Comparison of ENCODE assay signal across 15 cellular contexts in the genomic region with DNA sequence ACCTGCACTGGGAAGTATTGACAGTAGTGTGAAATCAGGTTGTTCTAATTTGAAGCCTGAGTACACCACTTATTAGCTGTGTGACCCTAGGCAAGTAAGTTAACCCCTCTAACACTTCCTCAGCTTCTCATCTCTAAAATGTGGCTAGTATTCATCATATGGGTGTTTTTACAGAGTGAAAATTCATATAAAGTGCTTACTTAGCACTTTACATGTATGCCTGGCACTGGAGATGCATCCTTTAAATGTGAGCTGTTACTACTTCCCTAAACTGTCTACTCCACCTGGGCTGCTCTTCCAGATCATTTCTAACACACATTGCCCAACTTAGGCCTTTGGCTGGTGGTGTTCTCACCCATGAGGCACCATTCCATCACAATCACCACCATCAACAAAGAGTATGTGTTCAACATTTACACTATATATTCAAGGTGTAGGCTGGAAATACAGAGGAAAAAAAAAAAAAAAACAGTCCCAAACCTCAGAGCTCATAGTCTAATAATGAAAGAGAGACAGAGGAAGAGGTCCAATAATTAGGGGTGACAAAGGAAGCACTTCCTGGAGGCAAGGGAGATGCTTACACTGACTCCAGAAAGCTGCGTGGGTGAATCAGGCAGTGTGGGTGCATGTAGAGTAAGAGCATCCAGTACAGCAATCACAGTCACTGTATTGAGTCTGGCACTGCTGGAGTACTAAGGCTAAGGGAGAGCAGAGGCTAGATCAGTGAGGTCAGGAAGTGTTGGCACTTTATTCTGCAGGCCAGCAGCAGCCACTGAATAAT. TPM values are rescaled to one million over a fixed set of nuclear protein-coding genes. Genes with fewer than 3 reads are reported as not detected.
DNase-seq lines count a peak whose midpoint lies in the region; ATAC-seq, FAIRE-seq and TF ChIP-seq lines count a peak whose summit lies in the region.
"Had no signal": no experiment of that assay in that cellular context is flagged by ENCODE, and none has a peak within 500 bp of the region (broad histone marks: within the 10 kb centered on the region; RNA-seq: fewer than 3 reads in every experiment).

No MANE protein-coding gene starts in this region.

- no peak for DNase-seq in CD4-positive, alpha-beta T cell
- DNase-seq in GM18507 (ENCODE audit: extremely low spot score, insufficient read length, low read depth) (no peak), kidney tubule cell (ENCODE audit: low spot score) (no peak), lower leg skin (ENCODE audit: low spot score in 2 of 2) (no peak)
- no peak for DNase-seq in activated T-helper 1 cell treated with anti-CD3 and anti-CD28 coated beads, Interleukin-12 subunit alpha, Interleukin-12 subunit beta, Interleukin-2, Interleukin-4 antibody, amounts not matched to agents 30 ng/mL and 10 ng/mL and 1 ng/mL, durations not matched to agents 14 hours and 24 hours and 36 hours (ENCODE audit: low spot score)
- DNase-seq in naive thymus-derived CD8-positive, alpha-beta T cell, result no peak
- DNase-seq: aorta; effector memory CD4-positive, alpha-beta T cell; left lung; NCI-H526 treated with DMSO at 0.1 percent for 48 hours; posterior cingulate gyrus; stimulated activated CD4-positive, alpha-beta T cell treated with anti-CD3 and anti-CD28 coated beads, Interleukin-2, amount 100 ng/mL, for 24 hours had no signal

- peaks cover 5% of the 10 kb centered on the region for H3K27me3 Mint-ChIP-seq in CD4-positive, alpha-beta T cell
- peaks cover 3% of the 10 kb centered on the region for H3K27me3 Mint-ChIP-seq in activated T-helper 1 cell treated with anti-CD3 and anti-CD28 coated beads, Interleukin-12 subunit alpha, Interleukin-12 subunit beta, Interleukin-2, Interleukin-4 antibody, amounts not matched to agents 30 ng/mL and 10 ng/mL and 1 ng/mL, durations not matched to agents 14 hours and 24 hours and 36 hours (ENCODE audit: insufficient read depth)
- H3K27me3 Mint-ChIP-seq in naive thymus-derived CD8-positive, alpha-beta T cell, result peaks cover 0 to 3% (median 0%) of the 10 kb centered on the region in 5 donors

- peak overlapping the region; percentile 59 for H3K27ac Mint-ChIP-seq in CD4-positive, alpha-beta T cell
- peak overlapping the region; percentile 45 for H3K27ac Mint-ChIP-seq in activated T-helper 1 cell treated with anti-CD3 and anti-CD28 coated beads, Interleukin-12 subunit alpha, Interleukin-12 subunit beta, Interleukin-2, Interleukin-4 antibody, amounts not matched to agents 30 ng/mL and 10 ng/mL and 1 ng/mL, durations not matched to agents 14 hours and 24 hours and 36 hours
- H3K27ac Mint-ChIP-seq in naive thymus-derived CD8-positive, alpha-beta T cell, result peak overlapping the region in 9 of 10 donors; percentile 21 to 63 (median 39)

- TF ChIP-seq POLR2A in lower leg skin (IDR thresholded peaks at IDR 0.05), result no peak

- intact Hi-C loops in CD4-positive, alpha-beta T cell (cut with DNase I, micrococcal nuclease), result no loop called here
- intact Hi-C loops in activated T-helper 1 cell treated with anti-CD3 and anti-CD28 coated beads, Interleukin-12 subunit alpha, Interleukin-12 subunit beta, Interleukin-2, Interleukin-4 antibody, amounts not matched to agents 30 ng/mL and 10 ng/mL and 1 ng/mL, durations not matched to agents 14 hours and 24 hours and 36 hours (cut with micrococcal nuclease), result loop anchor here (10.0 kb wide), 2 partner anchors 1064 to 1596 kb away; a partner anchor contains a TSS
- intact Hi-C loops in lower leg skin (cut with DNase I; ENCODE audit: low total_unique reads), result no loop called here

- no peak for TF ChIP-seq CTCF in CD4-positive, alpha-beta T cell (IDR thresholded peaks at IDR 0.05)
- no peak for TF ChIP-seq CTCF in lower leg skin (IDR thresholded peaks at IDR 0.05)

- WGBS in lower leg skin, 2 donors, result 56 to 65% methylated on average over 1 of the region's 1 CpG

- POLR2A ChIA-PET in CD4-positive, alpha-beta T cell (lab: Charles Lee), result interaction anchor here (0.6 to 1.8 kb wide), 3 partner anchors 14 to 72 kb away, joined by 3 to 6 read pairs (median 3); no protein-coding TSS in a partner anchor
- POLR2A ChIA-PET in naive thymus-derived CD8-positive, alpha-beta T cell (lab: Charles Lee), result interaction anchor here (0.7 to 1.1 kb wide), 3 partner anchors 9 to 142 kb away, joined by 4 read pairs; no protein-coding TSS in a partner anchor

- no peaks in the 10 kb centered on the region for H3K9me3 Mint-ChIP-seq in CD4-positive, alpha-beta T cell
- H3K9me3 Mint-ChIP-seq in activated T-helper 1 cell treated with anti-CD3 and anti-CD28 coated beads, Interleukin-12 subunit alpha, Interleukin-12 subunit beta, Interleukin-2, Interleukin-4 antibody, amounts not matched to agents 30 ng/mL and 10 ng/mL and 1 ng/mL, durations not matched to agents 14 hours and 24 hours and 36 hours, result no peaks in the 10 kb centered on the region
- peaks cover 0 to 5% (median 0%) of the 10 kb centered on the region in 9 donors for H3K9me3 Mint-ChIP-seq in naive thymus-derived CD8-positive, alpha-beta T cell

- CTCF ChIA-PET in CD4-positive, alpha-beta T cell (lab: Charles Lee), result interaction anchor here (0.7 kb wide), 1 partner anchor 10 kb away, joined by 5 read pairs; no protein-coding TSS in a partner anchor

- ATAC-seq in CD4-positive, alpha-beta T cell (ENCODE audit: poor library complexity), result no peak
- ATAC-seq in naive thymus-derived CD8-positive, alpha-beta T cell, result no peak
- ATAC-seq in HG03442 (IDR thresholded peaks at IDR 0.05; ENCODE audit: unreplicated experiment), result no peak
- ATAC-seq: left lung, Right ventricle myocardium inferior had no signal

- H3K4me1 Mint-ChIP-seq in CD4-positive, alpha-beta T cell (ENCODE audit: low read depth), result peaks cover 47% of the 10 kb centered on the region
- H3K4me1 Mint-ChIP-seq in activated T-helper 1 cell treated with anti-CD3 and anti-CD28 coated beads, Interleukin-12 subunit alpha, Interleukin-12 subunit beta, Interleukin-2, Interleukin-4 antibody, amounts not matched to agents 30 ng/mL and 10 ng/mL and 1 ng/mL, durations not matched to agents 14 hours and 24 hours and 36 hours (ENCODE audit: low read depth), result peaks cover 46% of the 10 kb centered on the region
- H3K4me1 Mint-ChIP-seq in naive thymus-derived CD8-positive, alpha-beta T cell, result peaks cover 25 to 52% (median 49%) of the 10 kb centered on the region in 4 donors

- H3K4me3 Mint-ChIP-seq in CD4-positive, alpha-beta T cell, result peak overlapping the region; percentile 43
- peak overlapping the region; percentile 63 for H3K4me3 Mint-ChIP-seq in activated T-helper 1 cell treated with anti-CD3 and anti-CD28 coated beads, Interleukin-12 subunit alpha, Interleukin-12 subunit beta, Interleukin-2, Interleukin-4 antibody, amounts not matched to agents 30 ng/mL and 10 ng/mL and 1 ng/mL, durations not matched to agents 14 hours and 24 hours and 36 hours
- H3K4me3 Mint-ChIP-seq in naive thymus-derived CD8-positive, alpha-beta T cell, result peak overlapping the region in 9 of 10 donors; percentile 34 to 77 (median 47)

- no peaks in the 10 kb centered on the region for H3K9me3 ChIP-seq in CD4-positive, alpha-beta T cell (ENCODE audit: control insufficient read depth, low read length)
- H3K9me3 ChIP-seq: left lung had no signal

- H3K27ac ChIP-seq in CD4-positive, alpha-beta T cell (ENCODE audit: low read depth, low read length), result no peak overlapping the region

- peaks cover 22% of the 10 kb centered on the region for H3K36me3 Mint-ChIP-seq in CD4-positive, alpha-beta T cell (ENCODE audit: low read depth)
- H3K36me3 Mint-ChIP-seq in activated T-helper 1 cell treated with anti-CD3 and anti-CD28 coated beads, Interleukin-12 subunit alpha, Interleukin-12 subunit beta, Interleukin-2, Interleukin-4 antibody, amounts not matched to agents 30 ng/mL and 10 ng/mL and 1 ng/mL, durations not matched to agents 14 hours and 24 hours and 36 hours (ENCODE audit: low read depth), result peaks cover 21% of the 10 kb centered on the region
- peaks cover 0 to 10% (median 6%) of the 10 kb centered on the region in 3 donors for H3K36me3 Mint-ChIP-seq in naive thymus-derived CD8-positive, alpha-beta T cell

- FAIRE-seq in GM18507 (lab: Jason Lieb, UNC), result peak; percentile 52
- FAIRE-seq: H54 had no signal

- no peak overlapping the region for H3K4me3 ChIP-seq in lower leg skin (ENCODE audit: low read depth, poor library complexity, severe bottlenecking)
- H3K4me3 ChIP-seq: left lung had no signal

- no peaks in the 10 kb centered on the region for H3K27me3 ChIP-seq in CD4-positive, alpha-beta T cell (ENCODE audit: control insufficient read depth, insufficient read depth, low read length)
- H3K27me3 ChIP-seq: left lung had no signal

RNA-seq across cellular contexts. Expression of a gene that starts 3.6 kb away (rescaled TPM):
- 1 to 10 TPM; 4.9 to 5.1 TPM for total RNA-seq in CD4-positive, alpha-beta T cell
- 32.5 and 33.1 TPM in 2 replicates for total RNA-seq in activated T-helper 1 cell treated with anti-CD3 and anti-CD28 coated beads, Interleukin-12 subunit alpha, Interleukin-12 subunit beta, Interleukin-2, Interleukin-4 antibody, amounts not matched to agents 30 ng/mL and 10 ng/mL and 1 ng/mL, durations not matched to agents 14 hours and 24 hours and 36 hours
- total RNA-seq in naive thymus-derived CD8-positive, alpha-beta T cell, result 10 to 100 TPM; 18.4 to 18.9 TPM
- polyA plus RNA-seq in naive thymus-derived CD8-positive, alpha-beta T cell, result 1 to 10 TPM; 7.0 to 9.1 (median 8.3) TPM
- 10 to 100 TPM; 25.0 to 32.8 (median 28.9) TPM for total RNA-seq in lower leg skin

RNA-seq across cellular contexts. Expression of a gene that starts 14.7 kb away (rescaled TPM):
- total RNA-seq in CD4-positive, alpha-beta T cell, result 10 to 100 TPM; 16.2 to 18.1 TPM
- 16.6 and 17.6 TPM in 2 replicates for total RNA-seq in activated T-helper 1 cell treated with anti-CD3 and anti-CD28 coated beads, Interleukin-12 subunit alpha, Interleukin-12 subunit beta, Interleukin-2, Interleukin-4 antibody, amounts not matched to agents 30 ng/mL and 10 ng/mL and 1 ng/mL, durations not matched to agents 14 hours and 24 hours and 36 hours
- total RNA-seq in naive thymus-derived CD8-positive, alpha-beta T cell, result 10 to 100 TPM; 26.5 to 28.8 TPM
- 10 to 100 TPM; 27.8 to 35.5 (median 33.4) TPM for polyA plus RNA-seq in naive thymus-derived CD8-positive, alpha-beta T cell
- 10 to 100 TPM; 13.2 to 18.6 (median 16.3) TPM for total RNA-seq in lower leg skin
